ENCODE assay signal across 17 cellular contexts in genomic region chr16:50146479-50147435, GRCh38. TPM values are rescaled to one million over a fixed set of nuclear protein-coding genes. Genes with fewer than 3 reads are reported as not detected.
A peak's percentile ranks its signal among the peaks of the same experiment; 100 is the strongest.
DNase-seq lines count a peak whose midpoint lies in the region; ATAC-seq and TF ChIP-seq lines count a peak whose summit lies in the region.
"Had no signal": no experiment of that assay in that cellular context is flagged by ENCODE, and none has a peak within 500 bp of the region (broad histone marks: within the 10 kb centered on the region; RNA-seq: fewer than 3 reads in every experiment).

No MANE protein-coding gene starts in this region.

- H3K27ac Mint-ChIP-seq in natural killer cell treated with Interleukin-12 subunit alpha and Interleukin-12 subunit beta and Interleukin-15 and Interleukin-18, amount 100 ng/mL, for 72 hours: no peak overlapping the region
- H3K27ac Mint-ChIP-seq: activated naive CD8-positive, alpha-beta T cell treated with anti-CD3 and anti-CD28 coated beads, Interleukin-2, amount 50 U/mL, for 24 hours; CD4-positive, alpha-beta memory T cell had no signal

- H3K27me3 ChIP-seq in psoas muscle (ENCODE audit: insufficient read depth in 3 of 3, low read length in 2 of 3): no peaks in the 10 kb centered on the region
- H3K27me3 ChIP-seq in prostate gland (replicated peaks; ENCODE audit: insufficient read depth): no peaks in the 10 kb centered on the region

- intact Hi-C loops in psoas muscle (cut with DNase I): no loop called here
- intact Hi-C loops in prostate gland (cut with DNase I): no loop called here

- H3K4me3 Mint-ChIP-seq in natural killer cell treated with Interleukin-12 subunit alpha and Interleukin-12 subunit beta and Interleukin-15 and Interleukin-18, amount 100 ng/mL, for 72 hours: no peak overlapping the region
- H3K4me3 Mint-ChIP-seq: activated naive CD8-positive, alpha-beta T cell treated with anti-CD3 and anti-CD28 coated beads, Interleukin-2, amount 50 U/mL, for 24 hours; CD4-positive, alpha-beta memory T cell had no signal

- CTCF ChIA-PET in GM10248 (lab: Yijun Ruan, JAX): interaction anchor here (0.8 to 3.7 kb wide), 7 partner anchors 10 to 108 kb away, joined by 3 to 16 read pairs (median 4); no protein-coding TSS in a partner anchor

- H3K27ac ChIP-seq in psoas muscle: peak overlapping the region; percentile 65
- H3K27ac ChIP-seq in prostate gland: no peak overlapping the region

- H3K4me1 Mint-ChIP-seq in natural killer cell treated with Interleukin-12 subunit alpha and Interleukin-12 subunit beta and Interleukin-15 and Interleukin-18, amount 100 ng/mL, for 72 hours (ENCODE audit: low read depth in 2 of 2): peaks cover under 1 to 2% of the 10 kb centered on the region in 2 donors

- peak; percentile 13 for DNase-seq in NCI-H2029 (lab: John Stamatoyannopoulos, UW)
- no peak for DNase-seq in NCI-H2029 treated with DMSO at 0.1 percent for 48 hours (lab: John Stamatoyannopoulos, UW)
- peak; percentile 22 for DNase-seq in NCI-H774 (lab: John Stamatoyannopoulos, UW)
- DNase-seq in glomerular visceral epithelial cell (ENCODE audit: extremely low spot score): peak; percentile 21
- DNase-seq in psoas muscle: no peak
- DNase-seq in GM10248 (ENCODE audit: extremely low spot score): no peak
- DNase-seq in prostate gland (ENCODE audit: low spot score): no peak
- no peak for DNase-seq in natural killer cell treated with Interleukin-12 subunit alpha and Interleukin-12 subunit beta and Interleukin-15 and Interleukin-18, amount 100 ng/mL, for 72 hours (ENCODE audit: low spot score)
- DNase-seq: activated CD4-positive, alpha-beta T cell treated with anti-CD3 and anti-CD28 coated beads for 48 hours; activated naive CD8-positive, alpha-beta T cell treated with anti-CD3 and anti-CD28 coated beads, Interleukin-2, amount 50 U/mL, for 24 hours; activated T-cell treated with anti-CD3 and anti-CD28 coated beads, Interleukin-2, amount 50 U/mL, for 1 hour; CD4-positive, alpha-beta memory T cell; glutamatergic neuron; Karpas-422; stimulated activated CD4-positive, alpha-beta T cell treated with anti-CD3 and anti-CD28 coated beads, Interleukin-2, amount 100 ng/mL, for 24 hours; T-helper 2 cell had no signal

- H3K4me1 ChIP-seq in psoas muscle: peaks cover 25% of the 10 kb centered on the region
- H3K4me1 ChIP-seq in prostate gland (replicated peaks): no peaks in the 10 kb centered on the region

- H3K4me3 ChIP-seq in psoas muscle: no peak overlapping the region
- no peak overlapping the region for H3K4me3 ChIP-seq in prostate gland

- POLR2A ChIA-PET in GM10248 (lab: Yijun Ruan, JAX): no interaction called here

- no peaks in the 10 kb centered on the region for H3K36me3 Mint-ChIP-seq in natural killer cell treated with Interleukin-12 subunit alpha and Interleukin-12 subunit beta and Interleukin-15 and Interleukin-18, amount 100 ng/mL, for 72 hours
- H3K36me3 Mint-ChIP-seq: CD4-positive, alpha-beta memory T cell had no signal

- H3K36me3 ChIP-seq in psoas muscle (ENCODE audit: insufficient read depth in 1 of 2, low read depth in 1 of 2): no peaks in the 10 kb centered on the region
- no peaks in the 10 kb centered on the region for H3K36me3 ChIP-seq in prostate gland

- H3K9me3 ChIP-seq in psoas muscle (no peaks in the 10 kb centered on the region), prostate gland (no peaks in the 10 kb centered on the region)

- no peaks in the 10 kb centered on the region for H3K9me3 Mint-ChIP-seq in natural killer cell treated with Interleukin-12 subunit alpha and Interleukin-12 subunit beta and Interleukin-15 and Interleukin-18, amount 100 ng/mL, for 72 hours
- H3K9me3 Mint-ChIP-seq: activated naive CD8-positive, alpha-beta T cell treated with anti-CD3 and anti-CD28 coated beads, Interleukin-2, amount 50 U/mL, for 24 hours; CD4-positive, alpha-beta memory T cell had no signal

- TF ChIP-seq CTCF in psoas muscle (IDR thresholded peaks at IDR 0.05) (no peak), GM10248 (IDR thresholded peaks at IDR 0.05; ENCODE audit: control extremely low read depth, extremely low read depth, low read depth, missing control alignments) (no peak), prostate gland (IDR thresholded peaks at IDR 0.05) (no peak)

- ATAC-seq in psoas muscle: peak; percentile 78 to 92 (median 88)
- no peak for ATAC-seq in natural killer cell treated with Interleukin-12 subunit alpha and Interleukin-12 subunit beta and Interleukin-15 and Interleukin-18, amount 100 ng/mL, for 72 hours
- ATAC-seq: activated naive CD8-positive, alpha-beta T cell treated with anti-CD3 and anti-CD28 coated beads, Interleukin-2, amount 50 U/mL, for 24 hours; Right ventricle myocardium inferior had no signal

- TF ChIP-seq POLR2A in prostate gland (IDR thresholded peaks at IDR 0.05): no peak

- H3K27me3 Mint-ChIP-seq in natural killer cell treated with Interleukin-12 subunit alpha and Interleukin-12 subunit beta and Interleukin-15 and Interleukin-18, amount 100 ng/mL, for 72 hours: no peaks in the 10 kb centered on the region
- H3K27me3 Mint-ChIP-seq: activated naive CD8-positive, alpha-beta T cell treated with anti-CD3 and anti-CD28 coated beads, Interleukin-2, amount 50 U/mL, for 24 hours; CD4-positive, alpha-beta memory T cell had no signal

- 42 to 71% (median 55%) methylated on average over 9 of the region's 9 CpGs for WGBS in psoas muscle, 3 donors
- WGBS in prostate gland: 85% methylated on average over 9 of the region's 9 CpGs

RNA-seq across cellular contexts. Expression of gene TENT4B, which starts 6.3 kb away (rescaled TPM):
- total RNA-seq in psoas muscle (1 to 10 TPM; 6.8 to 8.1 (median 7.1) TPM), prostate gland (10 to 100 TPM; 11.5 to 15.1 TPM)
- polyA plus RNA-seq in psoas muscle: 1 to 10 TPM; 3.5 to 9.7 (median 4.0) TPM
- total RNA-seq in natural killer cell treated with Interleukin-12 subunit alpha and Interleukin-12 subunit beta and Interleukin-15 and Interleukin-18, amount 100 ng/mL, for 72 hours: 10 to 100 TPM; 13.1 to 17.5 TPM

Comparison
In these comparisons a context has a peak if more than half of its experiments do, and no peak if none do; other contexts are left out.
1. DNase-seq: peak in NCI-H2029 (single experiment), NCI-H774 (single experiment) and glomerular visceral epithelial cell (single experiment); none in NCI-H2029 treated with DMSO at 0.1 percent for 48 hours (single experiment), psoas muscle (0 of 2), GM10248 (single experiment), prostate gland (single experiment) and natural killer cell treated with Interleukin-12 subunit alpha and Interleukin-12 subunit beta and Interleukin-15 and Interleukin-18, amount 100 ng/mL, for 72 hours (single experiment).
2. ATAC-seq: peak in psoas muscle (4 of 4); none in natural killer cell treated with Interleukin-12 subunit alpha and Interleukin-12 subunit beta and Interleukin-15 and Interleukin-18, amount 100 ng/mL, for 72 hours (0 of 2).